ENCODE assay signal across 1 cellular context in the genomic region with DNA sequence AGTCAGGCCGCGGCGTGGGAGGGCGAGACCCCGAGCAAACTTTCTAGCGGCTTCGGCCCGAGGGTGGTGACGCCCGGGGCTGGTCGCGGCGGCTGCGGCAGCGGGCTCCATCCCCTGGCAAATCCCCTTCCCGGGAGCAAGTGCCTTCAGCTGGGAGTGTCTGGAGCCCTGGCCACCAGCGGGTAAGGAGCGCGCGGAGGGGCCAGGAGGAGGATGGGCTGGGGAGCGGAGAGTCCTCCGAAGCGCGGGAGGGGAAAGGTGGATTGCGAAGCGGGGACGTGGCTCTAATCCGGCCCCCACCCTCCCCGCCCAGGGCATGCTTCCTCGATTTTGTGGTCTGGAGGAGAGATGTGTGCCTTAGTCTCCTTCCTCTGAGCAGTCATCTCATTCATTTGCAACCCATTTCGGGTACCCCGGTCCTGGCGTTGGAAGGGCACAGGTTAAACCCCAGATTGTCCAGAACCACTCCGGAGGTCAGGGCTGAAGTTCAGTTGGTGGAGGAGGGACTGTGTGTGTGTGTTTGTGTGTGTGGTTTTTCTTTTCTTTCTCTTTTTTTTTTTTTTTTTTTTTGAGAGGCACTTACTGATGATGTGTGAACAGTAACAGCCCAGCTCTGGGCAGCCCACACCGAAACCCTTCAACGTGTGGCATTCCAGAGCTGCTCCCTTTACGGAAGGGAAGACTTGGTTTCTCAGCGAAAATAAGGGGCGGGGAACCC.
TF ChIP-seq lines count a peak whose summit lies in the region.

No MANE protein-coding gene starts in this region.

TF ChIP-seq in GM12878, 131 proteins besides CTCF, POLR2A, EP300 and RAD21 (continued from another document):
- TF ChIP-seq, protein P1, sequence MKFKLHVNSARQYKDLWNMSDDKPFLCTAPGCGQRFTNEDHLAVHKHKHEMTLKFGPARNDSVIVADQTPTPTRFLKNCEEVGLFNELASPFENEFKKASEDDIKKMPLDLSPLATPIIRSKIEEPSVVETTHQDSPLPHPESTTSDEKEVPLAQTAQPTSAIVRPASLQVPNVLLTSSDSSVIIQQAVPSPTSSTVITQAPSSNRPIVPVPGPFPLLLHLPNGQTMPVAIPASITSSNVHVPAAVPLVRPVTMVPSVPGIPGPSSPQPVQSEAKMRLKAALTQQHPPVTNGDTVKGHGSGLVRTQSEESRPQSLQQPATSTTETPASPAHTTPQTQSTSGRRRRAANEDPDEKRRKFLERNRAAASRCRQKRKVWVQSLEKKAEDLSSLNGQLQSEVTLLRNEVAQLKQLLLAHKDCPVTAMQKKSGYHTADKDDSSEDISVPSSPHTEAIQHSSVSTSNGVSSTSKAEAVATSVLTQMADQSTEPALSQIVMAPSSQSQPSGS (IDR thresholded peaks at IDR 0.05; ENCODE audit: low read length), result no peak
- TF ChIP-seq RAD51 (IDR thresholded peaks at IDR 0.05), result no peak
